ENCODE assay signal across 20 cellular contexts in genomic region chr15:25655168-25655956, GRCh38.
"Had no signal": no experiment of that assay in that cellular context is flagged by ENCODE, and none has a peak within 500 bp of the region (broad histone marks: within the 10 kb centered on the region; RNA-seq: fewer than 3 reads in every experiment).

No MANE protein-coding gene starts in this region.

- DNase-seq: activated CD4-positive, alpha-beta T cell treated with anti-CD3 and anti-CD28 coated beads, Interleukin-2, amount 50 U/mL, for 48 hours; activated effector memory CD4-positive, alpha-beta T cell treated with Interleukin-2 at 50 U/mL for 16 hours; activated naive CD4-positive, alpha-beta T cell treated with anti-CD3 and anti-CD28 coated beads, Interleukin-2, amount 10 ng/mL, durations not matched to agents 7 days and 5 days; activated T-cell treated with anti-CD3 and anti-CD28 coated beads, Interleukin-2, amount 50 U/mL, for 72 hours; amygdala; body of pancreas; effector memory CD4-positive, alpha-beta T cell; foreskin keratinocyte; immature natural killer cell; kidney glomerular epithelial cell; left lung; naive B cell; sigmoid colon; stimulated activated CD4-positive, alpha-beta T cell treated with anti-CD3 and anti-CD28 coated beads, Interleukin-15, amount 100 ng/mL, for 24 hours; stimulated activated naive CD4-positive, alpha-beta T cell treated with Interleukin-2 at 50 U/mL for 16 hours; T-helper 9 cell; thyroid gland had no signal

- H3K27me3 ChIP-seq: body of pancreas, foreskin keratinocyte, sigmoid colon, thyroid gland had no signal

- H3K4me1 Mint-ChIP-seq: activated naive CD4-positive, alpha-beta T cell treated with anti-CD3 and anti-CD28 coated beads, Interleukin-2, amount 10 ng/mL, durations not matched to agents 7 days and 5 days; immature natural killer cell; naive B cell had no signal

- H3K36me3 Mint-ChIP-seq: activated naive CD4-positive, alpha-beta T cell treated with anti-CD3 and anti-CD28 coated beads, Interleukin-2, amount 10 ng/mL, durations not matched to agents 7 days and 5 days; immature natural killer cell had no signal

- ATAC-seq: activated T-cell treated with anti-CD3 and anti-CD28 coated beads, Interleukin-2, amount 50 U/mL, for 72 hours; body of pancreas; foreskin keratinocyte; left lung had no signal

- H3K27ac Mint-ChIP-seq: activated naive CD4-positive, alpha-beta T cell treated with anti-CD3 and anti-CD28 coated beads, Interleukin-2, amount 10 ng/mL, durations not matched to agents 7 days and 5 days; activated T-cell treated with anti-CD3 and anti-CD28 coated beads, Interleukin-2, amount 50 U/mL, for 72 hours; immature natural killer cell; naive B cell had no signal

- H3K4me3 Mint-ChIP-seq: activated naive CD4-positive, alpha-beta T cell treated with anti-CD3 and anti-CD28 coated beads, Interleukin-2, amount 10 ng/mL, durations not matched to agents 7 days and 5 days; activated T-cell treated with anti-CD3 and anti-CD28 coated beads, Interleukin-2, amount 50 U/mL, for 72 hours; immature natural killer cell; naive B cell; neural crest cell had no signal

- H3K4me2 ChIP-seq: smooth muscle cell had no signal

- H3K9me3 ChIP-seq: body of pancreas, left lung, sigmoid colon, thyroid gland had no signal

- H3K27ac ChIP-seq: body of pancreas, foreskin keratinocyte, left lung, sigmoid colon, thyroid gland had no signal

- H3K4me3 ChIP-seq: body of pancreas, left lung, lung, sigmoid colon, smooth muscle cell, thyroid gland had no signal

- H3K9me3 Mint-ChIP-seq: activated naive CD4-positive, alpha-beta T cell treated with anti-CD3 and anti-CD28 coated beads, Interleukin-2, amount 10 ng/mL, durations not matched to agents 7 days and 5 days had no signal

- H3K4me1 ChIP-seq: body of pancreas, foreskin keratinocyte, left lung, sigmoid colon, thyroid gland had no signal

- H3K36me3 ChIP-seq: left lung, sigmoid colon, thyroid gland had no signal
